In genomic region chr9:137558127-137558526, GRCh38 we compare ENCODE assay signal across 29 cellular contexts.
"Had no signal": no experiment of that assay in that cellular context is flagged by ENCODE, and none has a peak within 500 bp of the region (broad histone marks: within the 10 kb centered on the region; RNA-seq: fewer than 3 reads in every experiment).

No MANE protein-coding gene starts in this region.

- H3K27me3 ChIP-seq: colonic mucosa, dorsolateral prefrontal cortex, esophagus muscularis mucosa, esophagus squamous epithelium, foreskin keratinocyte, gastrocnemius medialis, gastroesophageal sphincter, heart left ventricle, heart right ventricle had no signal

- H3K4me1 ChIP-seq: colonic mucosa, foreskin keratinocyte had no signal

- FAIRE-seq: colon, endometrium, endothelial cell of umbilical vein, frontal cortex had no signal

- H3K27me3 Mint-ChIP-seq: dendritic cell treated with granulocyte-macrophage colony-stimulating factor and Interleukin-4, amounts not matched to agents 40 ng/mL and 50 ng/mL, for 4 days; effector memory CD8-positive, alpha-beta T cell had no signal

- H3K4me3 Mint-ChIP-seq: dendritic cell treated with granulocyte-macrophage colony-stimulating factor and Interleukin-4, amounts not matched to agents 40 ng/mL and 50 ng/mL, for 4 days; effector memory CD8-positive, alpha-beta T cell; endodermal cell had no signal

- H3K27ac ChIP-seq: colonic mucosa, coronary artery, dorsolateral prefrontal cortex, epithelial cell of prostate, esophagus muscularis mucosa, esophagus squamous epithelium, foreskin keratinocyte, gastrocnemius medialis, gastroesophageal sphincter, heart left ventricle, heart right ventricle had no signal

- H3K27ac Mint-ChIP-seq: dendritic cell treated with granulocyte-macrophage colony-stimulating factor and Interleukin-4, amounts not matched to agents 40 ng/mL and 50 ng/mL, for 4 days; effector memory CD8-positive, alpha-beta T cell; endodermal cell had no signal

- H3K9me3 ChIP-seq: colonic mucosa, esophagus muscularis mucosa, esophagus squamous epithelium, gastrocnemius medialis, gastroesophageal sphincter, heart left ventricle, heart right ventricle had no signal

- H3K4me3 ChIP-seq: colonic mucosa, coronary artery, dorsolateral prefrontal cortex, esophagus muscularis mucosa, esophagus squamous epithelium, gastrocnemius medialis, gastroesophageal sphincter, heart left ventricle, heart right ventricle had no signal

- H3K4me1 Mint-ChIP-seq: endodermal cell had no signal

- ATAC-seq: effector memory CD8-positive, alpha-beta T cell; esophagus mucosa; foreskin keratinocyte; gastrocnemius medialis; gastroesophageal sphincter; heart left ventricle; heart right ventricle had no signal

- H3K36me3 ChIP-seq: colonic mucosa had no signal

- DNase-seq: colonic mucosa; cortex of kidney; dermis blood vessel endothelial cell; dorsolateral prefrontal cortex; effector CD4-positive, alpha-beta T cell; effector CD8-positive, alpha-beta T cell; effector memory CD4-positive, alpha-beta T cell; effector memory CD8-positive, alpha-beta T cell; endodermal cell; erythroblast; esophagus squamous epithelium; foreskin fibroblast; foreskin keratinocyte; foreskin melanocyte; gastrocnemius medialis; glutamatergic neuron; head of caudate nucleus; heart right ventricle had no signal

- H3K9me3 Mint-ChIP-seq: dendritic cell treated with granulocyte-macrophage colony-stimulating factor and Interleukin-4, amounts not matched to agents 40 ng/mL and 50 ng/mL, for 4 days; effector memory CD8-positive, alpha-beta T cell had no signal
